In the genomic region with DNA sequence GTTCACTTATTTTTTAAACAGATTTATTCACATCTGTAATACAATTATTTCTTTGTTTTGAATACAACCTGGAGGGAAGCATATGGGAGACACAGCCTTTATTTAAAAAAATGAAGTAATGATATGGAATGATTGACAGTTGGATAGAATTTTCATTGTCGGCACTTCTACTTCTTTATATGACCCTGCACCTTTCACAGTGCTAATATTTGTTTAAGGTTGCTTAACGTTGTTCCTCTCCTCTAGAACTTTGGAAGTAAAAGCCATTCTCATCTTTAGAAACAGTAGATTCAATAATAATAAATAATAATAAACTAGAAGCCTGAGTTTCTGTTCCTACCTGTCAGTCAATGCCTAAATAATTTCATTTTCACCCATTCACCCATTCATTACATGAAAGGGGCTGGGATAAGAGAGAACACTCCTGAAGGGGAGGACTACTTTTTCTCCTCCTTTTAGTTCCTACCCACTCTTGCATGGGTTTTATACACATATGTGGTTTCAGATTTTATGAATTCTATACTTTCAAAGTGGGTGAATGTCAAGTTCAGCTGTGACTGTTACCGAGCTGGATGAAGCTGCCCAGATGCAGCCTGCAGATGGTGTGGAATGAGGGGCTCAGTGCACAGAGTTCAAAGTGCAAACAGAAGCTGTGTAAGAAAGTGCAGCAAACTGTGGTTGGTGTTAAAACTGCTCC, we compare ENCODE assay signal across 1 cellular context.
TF ChIP-seq lines count a peak whose summit lies in the region.

No MANE protein-coding gene starts in this region.

TF ChIP-seq in HepG2, 621 proteins besides CTCF, POLR2A, EP300 and RAD21 (continues in another document):
- TF ChIP-seq, protein P1, sequence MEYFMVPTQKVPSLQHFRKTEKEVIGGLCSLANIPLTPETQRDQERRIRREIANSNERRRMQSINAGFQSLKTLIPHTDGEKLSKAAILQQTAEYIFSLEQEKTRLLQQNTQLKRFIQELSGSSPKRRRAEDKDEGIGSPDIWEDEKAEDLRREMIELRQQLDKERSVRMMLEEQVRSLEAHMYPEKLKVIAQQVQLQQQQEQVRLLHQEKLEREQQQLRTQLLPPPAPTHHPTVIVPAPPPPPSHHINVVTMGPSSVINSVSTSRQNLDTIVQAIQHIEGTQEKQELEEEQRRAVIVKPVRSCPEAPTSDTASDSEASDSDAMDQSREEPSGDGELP (IDR thresholded peaks at IDR 0.05; ENCODE audit: borderline replicate concordance, low read depth), result peak; percentile 26; the same call in 1 of the 2 replicates
- TF ChIP-seq NR2F1 (CRISPR knock-in tag; IDR thresholded peaks at IDR 0.05) (peak in 1 of 2 experiments; percentile 32; a peak in 1 of 4 replicates), ZNF264 (CRISPR knock-in tag; IDR thresholded peaks at IDR 0.05) (0 out of 2 replicates have a peak, but pooled peaks have one; percentile 61), HOXA3 (CRISPR knock-in tag; IDR thresholded peaks at IDR 0.05) (0 out of 2 replicates have a peak, but pooled peaks have one; percentile 27), ZMAT3 (CRISPR knock-in tag; conservative IDR thresholded peaks at IDR 0.05) (no peak), ZBTB20 (CRISPR knock-in tag; IDR thresholded peaks at IDR 0.05; ENCODE audit: borderline replicate concordance, low read depth) (no peak), STAG1 (CRISPR knock-in tag; IDR thresholded peaks at IDR 0.05) (peak; percentile 9; the same call in 1 of the 2 replicates), TBX2 (CRISPR knock-in tag; IDR thresholded peaks at IDR 0.05; ENCODE audit: borderline replicate concordance) (peak; percentile 39; the same call in 1 of the 2 replicates), ZNF24 (IDR thresholded peaks at IDR 0.05) (peak; percentile 84), MED1 (CRISPR knock-in tag; IDR thresholded peaks at IDR 0.05) (peak; percentile 25; the same call in 1 of the 2 replicates), NFYB (CRISPR knock-in tag; IDR thresholded peaks at IDR 0.05) (no peak), ZNF138 (CRISPR knock-in tag; IDR thresholded peaks at IDR 0.05; ENCODE audit: low read depth) (no peak), FOSL2 (CRISPR knock-in tag; IDR thresholded peaks at IDR 0.05) (peak; percentile 25; the same call in 1 of the 2 replicates), U2AF1 (optimal IDR thresholded peaks at IDR 0.05; ENCODE audit: low read depth, low read length) (no peak), ZNF574 (CRISPR knock-in tag; IDR thresholded peaks at IDR 0.05) (peak; percentile 17; the same call in 1 of the 2 replicates), TGIF2 (CRISPR knock-in tag; IDR thresholded peaks at IDR 0.05) (0 out of 2 replicates have a peak, but pooled peaks have one; percentile 13), ZNF850 (CRISPR knock-in tag; conservative IDR thresholded peaks at IDR 0.05) (no peak), CEBPG (CRISPR knock-in tag; IDR thresholded peaks at IDR 0.05) (peak; percentile 70), MZF1 (CRISPR knock-in tag; IDR thresholded peaks at IDR 0.05; ENCODE audit: borderline replicate concordance) (no peak), CREM (IDR thresholded peaks at IDR 0.05) (peak; percentile 33; the same call in 1 of the 2 replicates), CREM (CRISPR knock-in tag; IDR thresholded peaks at IDR 0.05) (no peak), ZNF280B (CRISPR knock-in tag; IDR thresholded peaks at IDR 0.05; ENCODE audit: borderline replicate concordance) (no peak), HOXA5 (CRISPR knock-in tag; IDR thresholded peaks at IDR 0.05) (0 out of 2 replicates have a peak, but pooled peaks have one; percentile 36), SALL2 (CRISPR knock-in tag; IDR thresholded peaks at IDR 0.05) (no peak), ZNF788 (CRISPR knock-in tag; IDR thresholded peaks at IDR 0.05; ENCODE audit: borderline replicate concordance) (peak; percentile 24; the same call in 1 of the 2 replicates), FOXC1 (CRISPR knock-in tag; IDR thresholded peaks at IDR 0.05; ENCODE audit: borderline replicate concordance) (no peak), SAP130 (CRISPR knock-in tag; IDR thresholded peaks at IDR 0.05; ENCODE audit: low read depth) (0 out of 2 replicates have a peak, but pooled peaks have one; percentile 25), PAF1 (CRISPR knock-in tag; IDR thresholded peaks at IDR 0.05) (no peak), IRF2 (CRISPR knock-in tag; IDR thresholded peaks at IDR 0.05) (peak; percentile 38; the same call in 1 of the 2 replicates), SKI (IDR thresholded peaks at IDR 0.05; ENCODE audit: partially characterized antibody) (peak; percentile 23), HNF4A (CRISPR knock-in tag; IDR thresholded peaks at IDR 0.05) (peak; percentile 92), ZMYM4 (CRISPR knock-in tag; IDR thresholded peaks at IDR 0.05) (0 out of 2 replicates have a peak, but pooled peaks have one; percentile 2), PHF21A (CRISPR knock-in tag; IDR thresholded peaks at IDR 0.05) (peak; percentile 52; the same call in 1 of the 2 replicates), NCOR1 (IDR thresholded peaks at IDR 0.05; ENCODE audit: borderline replicate concordance, low read length) (peak; percentile 87), HNF4G (IDR thresholded peaks at IDR 0.05; ENCODE audit: borderline replicate concordance, low read depth, low read length) (peak; percentile 49; the same call in 1 of the 2 replicates), HNF4G (CRISPR knock-in tag; IDR thresholded peaks at IDR 0.05; ENCODE audit: borderline replicate concordance, low read depth) (no peak), SALL1 (CRISPR knock-in tag; IDR thresholded peaks at IDR 0.05) (peak; percentile 54), FOXO1 (CRISPR knock-in tag; IDR thresholded peaks at IDR 0.05) (no peak), HDAC1 (CRISPR knock-in tag; IDR thresholded peaks at IDR 0.05) (peak; percentile 35; the same call in 1 of the 2 replicates), RARA (CRISPR knock-in tag; IDR thresholded peaks at IDR 0.05) (peak; percentile 54), ETV6 (CRISPR knock-in tag; conservative IDR thresholded peaks at IDR 0.05) (no peak), TFDP2 (CRISPR knock-in tag; IDR thresholded peaks at IDR 0.05) (no peak), ZNF253 (CRISPR knock-in tag; IDR thresholded peaks at IDR 0.05; ENCODE audit: borderline replicate concordance) (no peak), GATAD2A (CRISPR knock-in tag; IDR thresholded peaks at IDR 0.05) (peak; percentile 56; the same call in 1 of the 2 replicates), TCF7 (IDR thresholded peaks at IDR 0.05; ENCODE audit: low read depth) (peak; percentile 62), PBX2 (CRISPR knock-in tag; IDR thresholded peaks at IDR 0.05) (peak; percentile 63), ARNT2 (CRISPR knock-in tag; IDR thresholded peaks at IDR 0.05; ENCODE audit: low read depth) (no peak), POGZ (CRISPR knock-in tag; IDR thresholded peaks at IDR 0.05) (no peak), ARID3A (IDR thresholded peaks at IDR 0.05; ENCODE audit: low read depth, low read length) (peak; percentile 46; the same call in 1 of the 2 replicates)
- TF ChIP-seq, protein P2, sequence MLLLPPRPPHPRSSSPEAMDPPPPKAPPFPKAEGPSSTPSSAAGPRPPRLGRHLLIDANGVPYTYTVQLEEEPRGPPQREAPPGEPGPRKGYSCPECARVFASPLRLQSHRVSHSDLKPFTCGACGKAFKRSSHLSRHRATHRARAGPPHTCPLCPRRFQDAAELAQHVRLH (CRISPR knock-in tag; IDR thresholded peaks at IDR 0.05; ENCODE audit: borderline replicate concordance, low read depth), result no peak
- TF ChIP-seq, protein P3, sequence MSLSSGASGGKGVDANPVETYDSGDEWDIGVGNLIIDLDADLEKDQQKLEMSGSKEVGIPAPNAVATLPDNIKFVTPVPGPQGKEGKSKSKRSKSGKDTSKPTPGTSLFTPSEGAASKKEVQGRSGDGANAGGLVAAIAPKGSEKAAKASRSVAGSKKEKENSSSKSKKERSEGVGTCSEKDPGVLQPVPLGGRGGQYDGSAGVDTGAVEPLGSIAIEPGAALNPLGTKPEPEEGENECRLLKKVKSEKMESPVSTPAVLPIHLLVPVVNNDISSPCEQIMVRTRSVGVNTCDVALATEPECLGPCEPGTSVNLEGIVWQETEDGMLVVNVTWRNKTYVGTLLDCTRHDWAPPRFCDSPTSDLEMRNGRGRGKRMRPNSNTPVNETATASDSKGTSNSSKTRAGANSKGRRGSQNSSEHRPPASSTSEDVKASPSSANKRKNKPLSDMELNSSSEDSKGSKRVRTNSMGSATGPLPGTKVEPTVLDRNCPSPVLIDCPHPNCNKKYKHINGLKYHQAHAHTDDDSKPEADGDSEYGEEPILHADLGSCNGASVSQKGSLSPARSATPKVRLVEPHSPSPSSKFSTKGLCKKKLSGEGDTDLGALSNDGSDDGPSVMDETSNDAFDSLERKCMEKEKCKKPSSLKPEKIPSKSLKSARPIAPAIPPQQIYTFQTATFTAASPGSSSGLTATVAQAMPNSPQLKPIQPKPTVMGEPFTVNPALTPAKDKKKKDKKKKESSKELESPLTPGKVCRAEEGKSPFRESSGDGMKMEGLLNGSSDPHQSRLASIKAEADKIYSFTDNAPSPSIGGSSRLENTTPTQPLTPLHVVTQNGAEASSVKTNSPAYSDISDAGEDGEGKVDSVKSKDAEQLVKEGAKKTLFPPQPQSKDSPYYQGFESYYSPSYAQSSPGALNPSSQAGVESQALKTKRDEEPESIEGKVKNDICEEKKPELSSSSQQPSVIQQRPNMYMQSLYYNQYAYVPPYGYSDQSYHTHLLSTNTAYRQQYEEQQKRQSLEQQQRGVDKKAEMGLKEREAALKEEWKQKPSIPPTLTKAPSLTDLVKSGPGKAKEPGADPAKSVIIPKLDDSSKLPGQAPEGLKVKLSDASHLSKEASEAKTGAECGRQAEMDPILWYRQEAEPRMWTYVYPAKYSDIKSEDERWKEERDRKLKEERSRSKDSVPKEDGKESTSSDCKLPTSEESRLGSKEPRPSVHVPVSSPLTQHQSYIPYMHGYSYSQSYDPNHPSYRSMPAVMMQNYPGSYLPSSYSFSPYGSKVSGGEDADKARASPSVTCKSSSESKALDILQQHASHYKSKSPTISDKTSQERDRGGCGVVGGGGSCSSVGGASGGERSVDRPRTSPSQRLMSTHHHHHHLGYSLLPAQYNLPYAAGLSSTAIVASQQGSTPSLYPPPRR (CRISPR knock-in tag; IDR thresholded peaks at IDR 0.05; ENCODE audit: borderline replicate concordance), result no peak
